In genomic region chr1:101028466-101028865, GRCh38 we compare ENCODE assay signal across 20 cellular contexts. TPM values are rescaled to one million over a fixed set of nuclear protein-coding genes. Genes with fewer than 3 reads are reported as not detected.
A peak's percentile ranks its signal among the peaks of the same experiment; 100 is the strongest.
DNase-seq lines count a peak whose midpoint lies in the region; ATAC-seq and TF ChIP-seq lines count a peak whose summit lies in the region.
"Had no signal": no experiment of that assay in that cellular context is flagged by ENCODE, and none has a peak within 500 bp of the region (broad histone marks: within the 10 kb centered on the region; RNA-seq: fewer than 3 reads in every experiment).

No MANE protein-coding gene starts in this region.

- H3K4me2 ChIP-seq in BLaER1 treated with 17β-estradiol and CSF1 and Interleukin-3, amounts not matched to agents 10 nM and 100 nM, result peak overlapping the region; percentile 4 to 94 (median 85); a peak in 17 of 22 replicates
- no peak overlapping the region for H3K4me2 ChIP-seq in trophoblast cell (ENCODE audit: low read length)

- H3K27me3 Mint-ChIP-seq in CD8-positive, alpha-beta T cell (ENCODE audit: low read depth), result no peaks in the 10 kb centered on the region
- H3K27me3 Mint-ChIP-seq in T-helper 17 cell (no peaks in the 10 kb centered on the region), mesothelial cell of epicardium (ENCODE audit: low read depth) (no peaks in the 10 kb centered on the region)

- peaks cover 4 to 21% (median 15%) of the 10 kb centered on the region in 11 experiments; a peak in 19 of 22 replicates for H3K9me3 ChIP-seq in BLaER1 treated with 17β-estradiol and CSF1 and Interleukin-3, amounts not matched to agents 10 nM and 100 nM (replicated peaks in 1 of 11)
- no peaks in the 10 kb centered on the region for H3K9me3 ChIP-seq in CD8-positive, alpha-beta T cell (ENCODE audit: low read length)
- H3K9me3 ChIP-seq in T-helper 17 cell (ENCODE audit: control insufficient read depth, low read length, poor library complexity, severe bottlenecking), result no peaks in the 10 kb centered on the region
- no peaks in the 10 kb centered on the region for H3K9me3 ChIP-seq in trophoblast cell (ENCODE audit: insufficient read depth, low read depth, low read length)
- H3K9me3 ChIP-seq: left lung, SJCRH30, upper lobe of left lung had no signal

- H3K9me3 Mint-ChIP-seq in CD8-positive, alpha-beta T cell, result peaks cover 3% of the 10 kb centered on the region
- peaks cover 5% of the 10 kb centered on the region for H3K9me3 Mint-ChIP-seq in mesothelial cell of epicardium
- H3K9me3 Mint-ChIP-seq: CD14-positive monocyte, natural killer cell had no signal

- TF ChIP-seq CTCF in CD8-positive, alpha-beta T cell (IDR thresholded peaks at IDR 0.05), result no peak
- no peak for TF ChIP-seq CTCF in mesothelial cell of epicardium (IDR thresholded peaks at IDR 0.05; ENCODE audit: unreplicated experiment)

- H3K27ac ChIP-seq in BLaER1 treated with 17β-estradiol and CSF1 and Interleukin-3, amounts not matched to agents 10 nM and 100 nM, result peak overlapping the region in 1 of 11 experiments; percentile 32; a peak in 1 of 22 replicates
- no peak overlapping the region for H3K27ac ChIP-seq in CD8-positive, alpha-beta T cell (ENCODE audit: low read depth, low read length)
- no peak overlapping the region for H3K27ac ChIP-seq in trophoblast cell (ENCODE audit: low read depth, low read length)
- H3K27ac ChIP-seq: brain microvascular endothelial cell, left lung, SJCRH30, upper lobe of left lung had no signal

- CTCF ChIA-PET in CD8-positive, alpha-beta T cell (lab: Charles Lee), result interaction anchor here (0.9 to 1.0 kb wide), 2 partner anchors 21 to 260 kb away, joined by 3 read pairs; no protein-coding TSS in a partner anchor

- H4K20me1 ChIP-seq in BLaER1 treated with 17β-estradiol and CSF1 and Interleukin-3, amounts not matched to agents 10 nM and 100 nM, result no peaks in the 10 kb centered on the region

- POLR2A ChIA-PET in CD8-positive, alpha-beta T cell (lab: Charles Lee), result interaction anchor here (1.0 kb wide), 1 partner anchor 210 kb away, joined by 3 read pairs; no protein-coding TSS in a partner anchor

- H2BK120ac ChIP-seq in trophoblast cell (ENCODE audit: insufficient read depth, low read length, poor library complexity), result no peak overlapping the region

- H3K79me2 ChIP-seq in trophoblast cell (ENCODE audit: control insufficient read depth, insufficient read depth, low read length, poor library complexity), result peaks cover 5% of the 10 kb centered on the region

- DNase-seq in CD8-positive, alpha-beta T cell, result no peak
- DNase-seq in T-helper 17 cell (no peak), mesothelial cell of epicardium (ENCODE audit: low spot score in 2 of 2, unreplicated experiment in 2 of 2) (no peak), NCI-H446 treated with DMSO at 0.1 percent for 48 hours (lab: John Stamatoyannopoulos, UW) (no peak), trophoblast cell (no peak)
- DNase-seq: activated CD4-positive, alpha-beta T cell treated with anti-CD3 and anti-CD28 coated beads, Interleukin-2, amount 50 U/mL, for 48 hours; activated CD8-positive, alpha-beta memory T cell treated with anti-CD3 and anti-CD28 coated beads, Interleukin-2, amount 50 U/mL, for 48 hours; amniotic stem cell; brain microvascular endothelial cell; H7; left lung; natural killer cell; NCI-H2029; NCI-H69; SJCRH30; upper lobe of left lung had no signal

- H3K18ac ChIP-seq in trophoblast cell (ENCODE audit: low read length), result no peak overlapping the region

- no peak overlapping the region for H2AK5ac ChIP-seq in trophoblast cell (ENCODE audit: low read length)

- H3K79me1 ChIP-seq in trophoblast cell (ENCODE audit: low read length), result peaks cover 6% of the 10 kb centered on the region

- no peak overlapping the region for H4K91ac ChIP-seq in trophoblast cell (ENCODE audit: low read depth, low read length)

- H3K4me1 ChIP-seq in BLaER1 treated with 17β-estradiol and CSF1 and Interleukin-3, amounts not matched to agents 10 nM and 100 nM, result peaks cover 27 to 44% (median 41%) of the 10 kb centered on the region in 10 experiments
- peaks cover 48% of the 10 kb centered on the region for H3K4me1 ChIP-seq in CD8-positive, alpha-beta T cell (ENCODE audit: insufficient read depth, low read length)
- no peaks in the 10 kb centered on the region for H3K4me1 ChIP-seq in trophoblast cell (ENCODE audit: control insufficient read depth in 1 of 2, insufficient read depth in 2 of 2, low read length in 2 of 2)

- H3K4me1 Mint-ChIP-seq in CD8-positive, alpha-beta T cell (ENCODE audit: low read depth), result peaks cover 76% of the 10 kb centered on the region
- H3K4me1 Mint-ChIP-seq in T-helper 17 cell (peaks cover 34% of the 10 kb centered on the region), mesothelial cell of epicardium (peaks cover 40% of the 10 kb centered on the region)

- H2BK12ac ChIP-seq in trophoblast cell (ENCODE audit: low read length), result no peak overlapping the region

- H3K27me3 ChIP-seq in BLaER1 treated with 17β-estradiol and CSF1 and Interleukin-3, amounts not matched to agents 10 nM and 100 nM, result no peaks in the 10 kb centered on the region
- H3K27me3 ChIP-seq in CD8-positive, alpha-beta T cell (ENCODE audit: insufficient read depth, low read length), result no peaks in the 10 kb centered on the region
- H3K27me3 ChIP-seq in trophoblast cell (ENCODE audit: insufficient read depth, low read length), result no peaks in the 10 kb centered on the region
- H3K27me3 ChIP-seq: brain microvascular endothelial cell, left lung, SJCRH30, upper lobe of left lung had no signal

- no peak overlapping the region for H3K14ac ChIP-seq in trophoblast cell (ENCODE audit: low read length)

- H3K9ac ChIP-seq in BLaER1 treated with 17β-estradiol and CSF1 and Interleukin-3, amounts not matched to agents 10 nM and 100 nM, result no peak overlapping the region
- H3K9ac ChIP-seq in trophoblast cell (ENCODE audit: low read length), result no peak overlapping the region

- no peak overlapping the region for H4K12ac ChIP-seq in trophoblast cell (ENCODE audit: low read depth, low read length)

- intact Hi-C loops in CD8-positive, alpha-beta T cell (cut with DNase I, micrococcal nuclease), result loop anchor here (5.0 to 10.0 kb wide), 7 partner anchors 34 to 676 kb away; partner anchors contain the start of genes CDC14A (in 1 of the 2) and SLC30A7 (in 1 of the 2)

- H3K36me3 Mint-ChIP-seq in CD8-positive, alpha-beta T cell, result peaks cover 39% of the 10 kb centered on the region
- peaks cover 6% of the 10 kb centered on the region for H3K36me3 Mint-ChIP-seq in T-helper 17 cell (ENCODE audit: low read depth)
- H3K36me3 Mint-ChIP-seq in mesothelial cell of epicardium, result peaks cover 7% of the 10 kb centered on the region
- H3K36me3 Mint-ChIP-seq: natural killer cell had no signal

- no peak overlapping the region for H3K23ac ChIP-seq in trophoblast cell (ENCODE audit: low read length)

- no peak overlapping the region for H2BK5ac ChIP-seq in trophoblast cell (ENCODE audit: low read depth, low read length, poor library complexity)

- H4K8ac ChIP-seq in trophoblast cell (ENCODE audit: low read depth, low read length), result no peak overlapping the region

- no peak overlapping the region for H3K27ac Mint-ChIP-seq in CD8-positive, alpha-beta T cell
- peak overlapping the region; percentile 77 for H3K27ac Mint-ChIP-seq in T-helper 17 cell
- peak overlapping the region; percentile 56 for H3K27ac Mint-ChIP-seq in mesothelial cell of epicardium

- no peak for ATAC-seq in CD8-positive, alpha-beta T cell
- no peak for ATAC-seq in T-helper 17 cell
- ATAC-seq in GM19452 (IDR thresholded peaks at IDR 0.05; ENCODE audit: unreplicated experiment), result no peak
- ATAC-seq: activated CD4-positive, CD25-positive, alpha-beta regulatory T cell treated with anti-CD3 and anti-CD28 coated beads, Interleukin-2, amount 50 U/mL, for 24 hours; left lung; natural killer cell had no signal

- no peak overlapping the region for H3K4ac ChIP-seq in trophoblast cell (ENCODE audit: low read depth, low read length)

- H3K4me3 ChIP-seq in BLaER1 treated with 17β-estradiol and CSF1 and Interleukin-3, amounts not matched to agents 10 nM and 100 nM, result no peak overlapping the region
- no peak overlapping the region for H3K4me3 ChIP-seq in CD8-positive, alpha-beta T cell (ENCODE audit: low read depth, low read length)
- H3K4me3 ChIP-seq in trophoblast cell (ENCODE audit: low read depth, low read length), result no peak overlapping the region
- H3K4me3 ChIP-seq: left lung, SJCRH30, upper lobe of left lung had no signal

- H2AFZ ChIP-seq in trophoblast cell (ENCODE audit: insufficient read depth, low read length, poor library complexity), result no peak overlapping the region

- no CpG with 5 or more reads among the region's 2 CpGs for WGBS in trophoblast cell (ENCODE audit: extremely low coverage, insufficient coverage, insufficient read length)

- peaks cover 0 to 51% (median 27%) of the 10 kb centered on the region in 11 experiments; a peak in 18 of 22 replicates for H3K36me3 ChIP-seq in BLaER1 treated with 17β-estradiol and CSF1 and Interleukin-3, amounts not matched to agents 10 nM and 100 nM
- no peaks in the 10 kb centered on the region for H3K36me3 ChIP-seq in CD8-positive, alpha-beta T cell (ENCODE audit: insufficient read depth, low read length)
- H3K36me3 ChIP-seq in trophoblast cell (ENCODE audit: control insufficient read depth in 1 of 2, insufficient read depth in 2 of 2, low read length in 2 of 2), result no peaks in the 10 kb centered on the region
- H3K36me3 ChIP-seq: brain microvascular endothelial cell, left lung, upper lobe of left lung had no signal

- H3K4me3 Mint-ChIP-seq in CD8-positive, alpha-beta T cell, result peak overlapping the region; percentile 30
- H3K4me3 Mint-ChIP-seq in T-helper 17 cell (peak overlapping the region; percentile 9), mesothelial cell of epicardium (no peak overlapping the region)
- H3K4me3 Mint-ChIP-seq: CD14-positive monocyte had no signal

RNA-seq across cellular contexts. Expression of gene DPH5, which starts 2.9 kb away (rescaled TPM):
- total RNA-seq in CD8-positive, alpha-beta T cell, result 10 to 100 TPM; 32.1 to 40.7 TPM
- 10 to 100 TPM; 28.8 to 29.5 TPM for total RNA-seq in T-helper 17 cell
- 58.6 to 65.5 TPM (median 61.7 TPM) in 3 replicates for total RNA-seq in mesothelial cell of epicardium
- 23.7 and 27.1 TPM in 2 replicates for polyA plus RNA-seq in trophoblast cell (2013)
